16 cellular contexts compared by ENCODE assay signal in the genomic region with DNA sequence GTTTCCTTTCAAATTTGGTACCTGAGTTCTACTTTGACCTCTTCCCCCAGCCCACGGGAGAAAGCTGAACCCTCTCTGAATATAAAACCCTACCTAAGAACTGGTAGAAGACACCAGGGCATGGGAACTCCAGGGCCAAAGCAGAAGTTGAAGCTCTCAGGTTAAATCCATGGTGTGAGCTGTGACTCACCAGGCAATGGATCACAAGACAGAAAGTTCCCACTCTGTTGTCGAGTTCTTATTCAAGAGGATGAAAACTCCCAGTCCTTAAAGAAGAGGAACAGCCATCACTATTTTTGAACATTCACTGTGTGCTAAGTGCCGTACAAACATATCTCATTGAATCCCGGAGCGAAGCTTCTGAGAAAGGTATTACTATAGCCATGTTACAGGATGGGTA.
"Had no signal": no experiment of that assay in that cellular context is flagged by ENCODE, and none has a peak within 500 bp of the region (broad histone marks: within the 10 kb centered on the region; RNA-seq: fewer than 3 reads in every experiment).

No MANE protein-coding gene starts in this region.

- H3K4me1 ChIP-seq: ascending aorta had no signal

- H3K27ac Mint-ChIP-seq: activated T-cell treated with anti-CD3 and anti-CD28 coated beads, Interleukin-2, amount 50 U/mL, for 72 hours; naive thymus-derived CD4-positive, alpha-beta T cell; stimulated activated naive B cell treated with anti-CD40 and anti-IgM and Interleukin-4, amounts not matched to agents 10 μg/mL and 1 μg/mL and 100 μg/mL, for 72 hours had no signal

- H2AFZ ChIP-seq: hepatocyte had no signal

- ATAC-seq: activated T-cell treated with anti-CD3 and anti-CD28 coated beads, Interleukin-2, amount 50 U/mL, for 72 hours; mucosa of descending colon; naive thymus-derived CD4-positive, alpha-beta T cell; sciatic nerve; stimulated activated naive B cell treated with anti-CD40 and anti-IgM and Interleukin-4, amounts not matched to agents 10 μg/mL and 1 μg/mL and 100 μg/mL, for 72 hours had no signal

- H3K27me3 Mint-ChIP-seq: naive thymus-derived CD4-positive, alpha-beta T cell; stimulated activated naive B cell treated with anti-CD40 and anti-IgM and Interleukin-4, amounts not matched to agents 10 μg/mL and 1 μg/mL and 100 μg/mL, for 72 hours had no signal

- H3K9me3 Mint-ChIP-seq: activated T-cell treated with anti-CD3 and anti-CD28 coated beads, Interleukin-2, amount 50 U/mL, for 72 hours; naive thymus-derived CD4-positive, alpha-beta T cell had no signal

- H3K4me3 ChIP-seq: ascending aorta, hepatocyte, mucosa of descending colon, ovary, thoracic aorta had no signal

- H3K27me3 ChIP-seq: ascending aorta, hepatocyte, ovary had no signal

- H3K9me3 ChIP-seq: ascending aorta, mucosa of descending colon, ovary, thoracic aorta had no signal

- H3K27ac ChIP-seq: ascending aorta, hepatocyte, ovary, thoracic aorta had no signal

- DNase-seq: activated CD4-positive, alpha-beta T cell treated with anti-CD3 and anti-CD28 coated beads, Interleukin-2, amount 50 U/mL, for 1 hour; activated effector memory CD4-positive, alpha-beta T cell treated with anti-CD3 and anti-CD28 coated beads, Interleukin-2, amount 50 U/mL, for 16 hours; activated naive CD4-positive, alpha-beta T cell treated with anti-CD3 and anti-CD28 coated beads, Interleukin-2, amount 50 U/mL, for 16 hours; activated T-cell treated with anti-CD3 and anti-CD28 coated beads, Interleukin-2, amount 50 U/mL, for 72 hours; effector memory CD4-positive, alpha-beta T cell; islet precursor cell; mucosa of descending colon; naive thymus-derived CD4-positive, alpha-beta T cell; ovary; stimulated activated naive B cell treated with anti-CD40 and anti-IgM and Interleukin-4, amounts not matched to agents 10 μg/mL and 1 μg/mL and 100 μg/mL, for 72 hours; T-helper 1 cell; T1000 had no signal

- H3K4me2 ChIP-seq: hepatocyte had no signal

- H3K4me3 Mint-ChIP-seq: activated T-cell treated with anti-CD3 and anti-CD28 coated beads, Interleukin-2, amount 50 U/mL, for 72 hours; naive thymus-derived CD4-positive, alpha-beta T cell; stimulated activated naive B cell treated with anti-CD40 and anti-IgM and Interleukin-4, amounts not matched to agents 10 μg/mL and 1 μg/mL and 100 μg/mL, for 72 hours had no signal

- H3K36me3 ChIP-seq: ovary had no signal
